In the genomic region with DNA sequence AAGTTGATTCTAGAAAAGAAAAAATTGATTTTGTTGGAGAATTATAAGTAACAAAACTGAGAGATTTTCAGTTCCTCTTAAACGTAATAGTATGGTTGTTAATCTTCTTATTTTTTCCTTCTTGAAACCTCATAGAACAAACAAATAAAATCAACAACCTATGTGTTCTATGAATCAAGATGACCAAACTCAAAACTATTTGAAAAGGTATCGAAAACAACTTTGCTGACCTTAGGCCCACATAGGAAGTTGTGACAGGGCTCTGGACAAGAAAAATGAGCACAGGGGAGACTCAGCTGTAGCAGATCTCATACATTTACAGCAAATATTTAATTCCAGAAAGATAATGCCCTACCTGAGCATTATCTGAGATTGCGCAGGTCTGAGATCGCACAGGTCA, we compare ENCODE assay signal across 20 cellular contexts.
A peak's percentile ranks its signal among the peaks of the same experiment; 100 is the strongest.
DNase-seq lines count a peak whose midpoint lies in the region; ATAC-seq and TF ChIP-seq lines count a peak whose summit lies in the region.
"Had no signal": no experiment of that assay in that cellular context is flagged by ENCODE, and none has a peak within 500 bp of the region (broad histone marks: within the 10 kb centered on the region; RNA-seq: fewer than 3 reads in every experiment).

No MANE protein-coding gene starts in this region.

- no peaks in the 10 kb centered on the region for H3K9me3 ChIP-seq in tibial artery

- H3F3A ChIP-seq in GM23338 (replicated peaks; ENCODE audit: low read depth): no peaks in the 10 kb centered on the region

- no peaks in the 10 kb centered on the region for H3K36me3 Mint-ChIP-seq in GM23338 (ENCODE audit: low read depth)
- no peaks in the 10 kb centered on the region for H3K36me3 Mint-ChIP-seq in activated T-cell treated with anti-CD3 and anti-CD28 coated beads, Interleukin-2, amount 50 U/mL, for 24 hours (ENCODE audit: low read depth)
- H3K36me3 Mint-ChIP-seq: CD4-positive, alpha-beta memory T cell; IgD-negative memory B cell had no signal

- peak overlapping the region; percentile 17; the same call in 1 of the 2 replicates for H3K27ac Mint-ChIP-seq in GM23338
- H3K27ac Mint-ChIP-seq in activated T-cell treated with anti-CD3 and anti-CD28 coated beads, Interleukin-2, amount 50 U/mL, for 24 hours: no peak overlapping the region
- H3K27ac Mint-ChIP-seq: CD4-positive, alpha-beta memory T cell; IgD-negative memory B cell had no signal

- no peaks in the 10 kb centered on the region; the same call in 2 of the 3 replicates for H3K9me3 Mint-ChIP-seq in GM23338
- peaks cover 3% of the 10 kb centered on the region for H3K9me3 Mint-ChIP-seq in activated T-cell treated with anti-CD3 and anti-CD28 coated beads, Interleukin-2, amount 50 U/mL, for 24 hours

- H3K4me3 ChIP-seq in GM23338: no peak overlapping the region
- no peak overlapping the region for H3K4me3 ChIP-seq in tibial artery

- ATAC-seq in GM18868 (IDR thresholded peaks at IDR 0.05; ENCODE audit: unreplicated experiment): peak; percentile 70
- no peak for ATAC-seq in GM23338
- peak; percentile 57 for ATAC-seq in HG03280 (IDR thresholded peaks at IDR 0.05; ENCODE audit: unreplicated experiment)
- ATAC-seq: HepG2 had no signal

- H3K36me3 ChIP-seq in GM23338 (ENCODE audit: insufficient read depth) (no peaks in the 10 kb centered on the region), tibial artery (no peaks in the 10 kb centered on the region)

- peaks cover 3% of the 10 kb centered on the region; the same call in 1 of the 2 replicates for H3K9me2 ChIP-seq in GM23338 (ENCODE audit: insufficient read depth)

- H3K4me1 Mint-ChIP-seq in GM23338: peaks cover 4% of the 10 kb centered on the region; the same call in 2 of the 3 replicates
- no peaks in the 10 kb centered on the region for H3K4me1 Mint-ChIP-seq in activated T-cell treated with anti-CD3 and anti-CD28 coated beads, Interleukin-2, amount 50 U/mL, for 24 hours (ENCODE audit: low read depth)
- H3K4me1 Mint-ChIP-seq: CD4-positive, alpha-beta memory T cell; IgD-negative memory B cell had no signal

- H3K27ac ChIP-seq in GM23338 (ENCODE audit: low read depth): no peak overlapping the region; the same call in 1 of the 2 replicates
- no peak overlapping the region for H3K27ac ChIP-seq in tibial artery
- H3K27ac ChIP-seq: C4-2B had no signal

- no peaks in the 10 kb centered on the region for H3K27me3 Mint-ChIP-seq in GM23338 (ENCODE audit: insufficient read depth, low read depth, poor library complexity)
- H3K27me3 Mint-ChIP-seq in activated T-cell treated with anti-CD3 and anti-CD28 coated beads, Interleukin-2, amount 50 U/mL, for 24 hours: peaks cover 8% of the 10 kb centered on the region
- H3K27me3 Mint-ChIP-seq: IgD-negative memory B cell had no signal

- H3K4me3 Mint-ChIP-seq in GM23338: no peak overlapping the region
- no peak overlapping the region for H3K4me3 Mint-ChIP-seq in activated T-cell treated with anti-CD3 and anti-CD28 coated beads, Interleukin-2, amount 50 U/mL, for 24 hours
- H3K4me3 Mint-ChIP-seq: CD4-positive, alpha-beta memory T cell; IgD-negative memory B cell had no signal

- H3K4me1 ChIP-seq in GM23338 (ENCODE audit: insufficient read depth) (no peaks in the 10 kb centered on the region), tibial artery (no peaks in the 10 kb centered on the region)

- H2AFZ ChIP-seq in GM23338: no peak overlapping the region

- no peaks in the 10 kb centered on the region for H3K27me3 ChIP-seq in GM23338 (ENCODE audit: insufficient read depth)
- H3K27me3 ChIP-seq in tibial artery: no peaks in the 10 kb centered on the region

- no peaks in the 10 kb centered on the region for H4K20me1 ChIP-seq in GM23338 (replicated peaks; ENCODE audit: insufficient read depth)

- DNase-seq in GM23338 (ENCODE audit: low spot score) (no peak), epidermal melanocyte (ENCODE audit: insufficient read length, low spot score) (no peak), cortex of kidney (lab: John Stamatoyannopoulos, UW) (no peak), tibial artery (no peak)
- no peak for DNase-seq in activated T-cell treated with anti-CD3 and anti-CD28 coated beads, Interleukin-2, amount 50 U/mL, for 24 hours
- DNase-seq: ACHN, AML-193, DMS153, DMS79, GDM1, GOT3, H7, Karpas-422, KBM-7 had no signal

- TF ChIP-seq CTCF in GM23338 (conservative IDR thresholded peaks at IDR 0.05; ENCODE audit: low read depth in 2 of 2) (no peak), tibial artery (IDR thresholded peaks at IDR 0.05) (no peak)

- no peaks in the 10 kb centered on the region for H3K79me2 ChIP-seq in GM23338 (replicated peaks; ENCODE audit: insufficient read depth)

- no peak overlapping the region for H3K4me2 ChIP-seq in GM23338

- intact Hi-C loops in tibial artery (cut with DNase I; ENCODE audit: low total_unique reads): no loop called here

TF ChIP-seq in GM23338, 12 proteins besides CTCF, POLR2A, EP300 and RAD21:
- no peak for TF ChIP-seq STAT1 (IDR thresholded peaks at IDR 0.05; ENCODE audit: unreplicated experiment)
- TF ChIP-seq, protein P1, sequence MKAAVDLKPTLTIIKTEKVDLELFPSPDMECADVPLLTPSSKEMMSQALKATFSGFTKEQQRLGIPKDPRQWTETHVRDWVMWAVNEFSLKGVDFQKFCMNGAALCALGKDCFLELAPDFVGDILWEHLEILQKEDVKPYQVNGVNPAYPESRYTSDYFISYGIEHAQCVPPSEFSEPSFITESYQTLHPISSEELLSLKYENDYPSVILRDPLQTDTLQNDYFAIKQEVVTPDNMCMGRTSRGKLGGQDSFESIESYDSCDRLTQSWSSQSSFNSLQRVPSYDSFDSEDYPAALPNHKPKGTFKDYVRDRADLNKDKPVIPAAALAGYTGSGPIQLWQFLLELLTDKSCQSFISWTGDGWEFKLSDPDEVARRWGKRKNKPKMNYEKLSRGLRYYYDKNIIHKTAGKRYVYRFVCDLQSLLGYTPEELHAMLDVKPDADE (IDR thresholded peaks at IDR 0.05): no peak
- no peak for TF ChIP-seq ZNF114 (CRISPR knock-in tag; IDR thresholded peaks at IDR 0.05)
- no peak for TF ChIP-seq JUNB (IDR thresholded peaks at IDR 0.05; ENCODE audit: unreplicated experiment)
TF ChIP-seq in GM23338: peak in this region for 0.
